ENCODE assay signal across 17 cellular contexts in the genomic region with DNA sequence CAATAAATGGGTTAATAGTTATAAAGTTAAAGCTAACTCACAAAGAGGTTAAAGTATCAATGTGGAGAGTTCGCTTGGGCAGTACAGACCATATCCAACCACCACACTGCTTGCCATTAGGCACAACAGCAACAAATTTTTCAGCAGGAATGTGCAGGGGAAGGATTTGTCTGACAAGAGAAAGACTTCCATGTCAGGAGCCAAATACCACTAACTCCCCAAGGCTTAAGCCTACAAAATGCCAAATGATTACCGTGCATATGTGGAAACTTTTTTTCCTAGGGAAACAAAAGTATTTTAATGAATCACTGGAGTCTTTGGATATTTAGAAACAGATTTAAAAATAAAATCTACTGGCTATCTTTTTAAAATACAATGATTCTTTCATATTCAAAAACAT. TPM values are rescaled to one million over a fixed set of nuclear protein-coding genes. Genes with fewer than 3 reads are reported as not detected.
DNase-seq lines count a peak whose midpoint lies in the region; ATAC-seq, FAIRE-seq and TF ChIP-seq lines count a peak whose summit lies in the region.
"Had no signal": no experiment of that assay in that cellular context is flagged by ENCODE, and none has a peak within 500 bp of the region (broad histone marks: within the 10 kb centered on the region; RNA-seq: fewer than 3 reads in every experiment).

No MANE protein-coding gene starts in this region.

- no peak overlapping the region for H3K9ac ChIP-seq in keratinocyte (ENCODE audit: control insufficient read depth, extremely low read depth, insufficient read depth, low read length)

- peak; percentile 40 for ATAC-seq in thoracic aorta (ENCODE audit: insufficient number of reproducible peaks, low FRiP score, low read depth)
- ATAC-seq in GM18868 (IDR thresholded peaks at IDR 0.05; ENCODE audit: unreplicated experiment): no peak
- ATAC-seq: effector memory CD8-positive, alpha-beta T cell; K562; stimulated activated effector memory CD8-positive, alpha-beta T cell treated with anti-CD3 and anti-CD28 coated beads, Interleukin-12 subunit alpha, Interleukin-12 subunit beta, amount 100 ng/mL, for 72 hours had no signal

- peak overlapping the region; percentile 41 for H3K4me3 Mint-ChIP-seq in chondrocyte (ENCODE audit: unreplicated experiment)
- H3K4me3 Mint-ChIP-seq: activated naive CD4-positive, alpha-beta T cell treated with anti-CD3 and anti-CD28 coated beads, Interleukin-2, amount 50 U/mL, for 24 hours; effector memory CD8-positive, alpha-beta T cell; nephron progenitor cell; stimulated activated effector memory CD8-positive, alpha-beta T cell treated with anti-CD3 and anti-CD28 coated beads, Interleukin-12 subunit alpha, Interleukin-12 subunit beta, amount 100 ng/mL, for 72 hours had no signal

- H3K4me3 ChIP-seq in keratinocyte (ENCODE audit: control insufficient read depth in 2 of 3, extremely low read depth in 1 of 3, insufficient read depth in 2 of 3, low read depth in 1 of 3, low read length in 3 of 3) (no peak overlapping the region), thoracic aorta (peak overlapping the region; percentile 46)
- H3K4me3 ChIP-seq: K562 had no signal

- no peaks in the 10 kb centered on the region for H4K20me1 ChIP-seq in keratinocyte (ENCODE audit: control insufficient read depth, extremely low read depth, insufficient read depth, low read length)

- H3K9me3 ChIP-seq in keratinocyte (ENCODE audit: control insufficient read depth, low read depth, low read length) (no peaks in the 10 kb centered on the region), thoracic aorta (no peaks in the 10 kb centered on the region)

- no peaks in the 10 kb centered on the region for H3K9me1 ChIP-seq in keratinocyte (ENCODE audit: control insufficient read depth, extremely low read depth, insufficient read depth, low read length)

- H3K4me1 ChIP-seq in keratinocyte (ENCODE audit: control insufficient read depth, extremely low read depth, insufficient read depth, low read length): peaks cover 5% of the 10 kb centered on the region
- peaks cover 41 to 63% of the 10 kb centered on the region in 2 donors for H3K4me1 ChIP-seq in thoracic aorta (ENCODE audit: control insufficient read depth in 1 of 2, low read depth in 2 of 2)

- H3K27ac ChIP-seq in keratinocyte (ENCODE audit: control insufficient read depth, insufficient read depth, low read length) (no peak overlapping the region), thoracic aorta (peak overlapping the region; percentile 74 to 78)

- H3K27me3 ChIP-seq in keratinocyte (ENCODE audit: control insufficient read depth, extremely low read depth, insufficient read depth, low read length) (no peaks in the 10 kb centered on the region), thoracic aorta (replicated peaks; ENCODE audit: insufficient read depth) (no peaks in the 10 kb centered on the region)

- FAIRE-seq in keratinocyte (lab: Jason Lieb, UNC) (peak; percentile 5), urothelium cell line (lab: Jason Lieb, UNC) (no peak)
- FAIRE-seq: K562 had no signal

- no peaks in the 10 kb centered on the region for H3K79me2 ChIP-seq in keratinocyte (ENCODE audit: control insufficient read depth, insufficient read depth, low read length)

- no peaks in the 10 kb centered on the region for H3K9me3 Mint-ChIP-seq in chondrocyte (ENCODE audit: low read depth)
- H3K9me3 Mint-ChIP-seq: activated naive CD4-positive, alpha-beta T cell treated with anti-CD3 and anti-CD28 coated beads, Interleukin-2, amount 50 U/mL, for 24 hours; nephron progenitor cell had no signal

- dilution Hi-C loops in keratinocyte (cut with MboI; ENCODE audit: extremely low pct_ligation_motif_present, low sequenced_read_pairs): no loop called here

- no peaks in the 10 kb centered on the region for H3K27me3 Mint-ChIP-seq in chondrocyte (ENCODE audit: low read depth)
- H3K27me3 Mint-ChIP-seq: effector memory CD8-positive, alpha-beta T cell had no signal

- H3K27ac Mint-ChIP-seq in chondrocyte (ENCODE audit: unreplicated experiment): peak overlapping the region; percentile 88
- H3K27ac Mint-ChIP-seq: activated naive CD4-positive, alpha-beta T cell treated with anti-CD3 and anti-CD28 coated beads, Interleukin-2, amount 50 U/mL, for 24 hours; effector memory CD8-positive, alpha-beta T cell; nephron progenitor cell; stimulated activated effector memory CD8-positive, alpha-beta T cell treated with anti-CD3 and anti-CD28 coated beads, Interleukin-12 subunit alpha, Interleukin-12 subunit beta, amount 100 ng/mL, for 72 hours had no signal

- H3K36me3 Mint-ChIP-seq in chondrocyte (ENCODE audit: low read depth): peaks cover 15% of the 10 kb centered on the region
- H3K36me3 Mint-ChIP-seq: activated naive CD4-positive, alpha-beta T cell treated with anti-CD3 and anti-CD28 coated beads, Interleukin-2, amount 50 U/mL, for 24 hours; stimulated activated effector memory CD8-positive, alpha-beta T cell treated with anti-CD3 and anti-CD28 coated beads, Interleukin-12 subunit alpha, Interleukin-12 subunit beta, amount 100 ng/mL, for 72 hours had no signal

- H3K36me3 ChIP-seq in keratinocyte (ENCODE audit: control insufficient read depth in 2 of 2, extremely low read depth in 1 of 2, insufficient read depth in 2 of 2, low read length in 2 of 2) (no peaks in the 10 kb centered on the region), thoracic aorta (no peaks in the 10 kb centered on the region)

- peak; percentile 68 for DNase-seq in HCEC 1CT
- DNase-seq in chondrocyte (ENCODE audit: low spot score): no peak
- no peak for DNase-seq in keratinocyte (ENCODE audit: low read depth, low spot score)
- no peak for DNase-seq in thoracic aorta (ENCODE audit: low spot score)
- no peak for DNase-seq in urothelium cell line (ENCODE audit: low spot score)
- DNase-seq in SIG-M5 treated with dmso at 0.1 percent for 504 hours (lab: John Stamatoyannopoulos, UW; ENCODE audit: unreplicated experiment): no peak
- no peak for DNase-seq in cerebellar nuclear complex (lab: John Stamatoyannopoulos, UW)
- DNase-seq: effector memory CD8-positive, alpha-beta T cell; GOT3; NCI-H2029 treated with DMSO at 0.1 percent for 48 hours; nephron progenitor cell had no signal

- H3K4me1 Mint-ChIP-seq in chondrocyte (ENCODE audit: low read depth): peaks cover 89% of the 10 kb centered on the region
- H3K4me1 Mint-ChIP-seq: activated naive CD4-positive, alpha-beta T cell treated with anti-CD3 and anti-CD28 coated beads, Interleukin-2, amount 50 U/mL, for 24 hours; nephron progenitor cell; stimulated activated effector memory CD8-positive, alpha-beta T cell treated with anti-CD3 and anti-CD28 coated beads, Interleukin-12 subunit alpha, Interleukin-12 subunit beta, amount 100 ng/mL, for 72 hours had no signal

- no peak overlapping the region for H2AFZ ChIP-seq in keratinocyte (ENCODE audit: control insufficient read depth, low read length)

- TF ChIP-seq CTCF in chondrocyte (IDR thresholded peaks at IDR 0.05) (no peak), keratinocyte (optimal IDR thresholded peaks at IDR 0.05 in 1 of 3, IDR thresholded peaks at IDR 0.05 in 1 of 3, conservative IDR thresholded peaks at IDR 0.05 in 1 of 3; ENCODE audit: extremely low read depth in 1 of 3, insufficient read depth in 2 of 3, low read length in 3 of 3) (no peak), thoracic aorta (IDR thresholded peaks at IDR 0.05) (no peak)

- no peak overlapping the region for H3K4me2 ChIP-seq in keratinocyte (ENCODE audit: control insufficient read depth, extremely low read depth, insufficient read depth, low read depth, low read length)

RNA-seq across cellular contexts. Expression of a gene that starts 8.1 kb away (rescaled TPM):
- total RNA-seq in chondrocyte (170 to 405 TPM (median 177 TPM) in 3 replicates), thoracic aorta (10 to 100 TPM; 45.6 to 80.0 TPM)
- 2.4 to 6.7 TPM (median 2.6 TPM) in 3 replicates for polyA plus RNA-seq in keratinocyte
- 3.9 TPM for polyA plus RNA-seq in keratinocyte (2011; ENCODE audit: low read depth)
- 2.7 and 3.3 TPM in 2 replicates for polyA plus RNA-seq in keratinocyte (2011; cell fraction: cytosol; rRNA removed)
- 4.2 and 5.6 TPM in 2 replicates for polyA plus RNA-seq in keratinocyte (2011; cell fraction: nucleus; rRNA removed)
- polyA plus RNA-seq in keratinocyte (2012; ENCODE audit: low replicate concordance): 1.8 and 6.5 TPM in 2 replicates
- polyA minus RNA-seq in keratinocyte: 15.5 to 31.3 TPM (median 23.4 TPM) in 3 replicates
- polyA minus RNA-seq in keratinocyte (2011; cell fraction: cytosol; rRNA and poly(A)+ RNA removed): 6.5 TPM
- polyA minus RNA-seq in keratinocyte (2011; cell fraction: nucleus; rRNA and poly(A)+ RNA removed): 3.5 and 5.8 TPM in 2 replicates
- total RNA-seq: OCI-LY7; T-helper 2 cell treated with Interferon-gamma antibody and Interleukin-4, amounts not matched to agents 100 ng/mL and 5 ng/mL, for 36 hours had no signal
